16 cellular contexts compared by ENCODE assay signal in the genomic region with DNA sequence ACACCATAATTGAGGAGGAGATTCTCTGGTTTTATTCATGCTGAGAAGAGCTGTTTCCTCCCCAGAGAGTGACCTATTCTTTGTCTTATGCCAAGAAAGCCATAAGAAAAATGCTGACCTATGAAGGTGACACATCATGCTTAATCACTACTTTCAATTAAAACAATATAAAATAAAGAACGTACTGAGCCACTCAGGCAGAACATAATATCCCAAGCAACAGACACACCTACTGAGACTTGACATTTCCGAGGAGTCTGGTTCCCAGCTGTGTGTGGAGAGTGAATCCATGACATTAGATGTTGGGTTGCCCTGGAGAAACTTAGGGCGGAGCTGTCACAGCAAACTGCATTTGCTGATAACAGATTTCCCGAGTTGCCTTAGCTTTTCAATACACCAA.
A peak's percentile ranks its signal among the peaks of the same experiment; 100 is the strongest.
DNase-seq lines count a peak whose midpoint lies in the region; ATAC-seq, FAIRE-seq and TF ChIP-seq lines count a peak whose summit lies in the region.
"Had no signal": no experiment of that assay in that cellular context is flagged by ENCODE, and none has a peak within 500 bp of the region (broad histone marks: within the 10 kb centered on the region; RNA-seq: fewer than 3 reads in every experiment).

No MANE protein-coding gene starts in this region.

- FAIRE-seq in K562 (lab: Jason Lieb, UNC): peak; percentile 69

- peak; percentile 37; the same call in 1 of the 3 replicates for ATAC-seq in K562
- peak; percentile 62 to 94 for ATAC-seq in right cardiac atrium
- ATAC-seq in HG02763 (IDR thresholded peaks at IDR 0.05; ENCODE audit: unreplicated experiment): no peak
- ATAC-seq: activated CD4-positive, CD25-positive, alpha-beta regulatory T cell treated with anti-CD3 and anti-CD28 coated beads, Interleukin-2, amount 50 U/mL, for 24 hours had no signal

- 1 to 6% methylated on average over 4 of the region's 4 CpGs for WGBS in GM23248 (ENCODE audit: low coverage in 1 of 2, low lambda C conversion rate in 2 of 2, missing lambda C conversion rate in 2 of 2), 2 experiments
- WGBS in K562 (ENCODE audit: insufficient coverage, low coverage, missing lambda C conversion rate): 4% methylated on average over 4 of the region's 4 CpGs
- WGBS in right cardiac atrium: 41% methylated on average over 4 of the region's 4 CpGs

- H3K9me1 ChIP-seq in K562 (ENCODE audit: control insufficient read depth, insufficient read depth, low read length): no peaks in the 10 kb centered on the region

- no peak for TF ChIP-seq POLR2A in K562 (conservative IDR thresholded peaks at IDR 0.05)

- CTCF ChIA-PET in K562 (lab: Yijun Ruan, JAX; ENCODE audit: low intra/inter-chr PET ratio): no interaction called here

- H3K79me2 ChIP-seq in GM23248 (ENCODE audit: insufficient read depth) (no peaks in the 10 kb centered on the region), K562 (ENCODE audit: control insufficient read depth, insufficient read depth, low read length) (no peaks in the 10 kb centered on the region)

- no peaks in the 10 kb centered on the region for H3K9me2 ChIP-seq in GM23248 (ENCODE audit: insufficient read depth)

- peaks cover 11% of the 10 kb centered on the region; the same call in 1 of the 2 replicates for H3F3A ChIP-seq in GM23248 (ENCODE audit: insufficient read depth)

- TF ChIP-seq CTCF in K562 (IDR thresholded peaks at IDR 0.05 in 2 of 3, conservative IDR thresholded peaks at IDR 0.05 in 1 of 3; ENCODE audit: insufficient read depth in 2 of 3, low read depth in 1 of 3, low read length in 3 of 3): no peak

- no peak overlapping the region for H3K4me3 ChIP-seq in GM23248
- no peak overlapping the region for H3K4me3 ChIP-seq in K562
- no peak overlapping the region for H3K4me3 ChIP-seq in right cardiac atrium (ENCODE audit: low read length)
- H3K4me3 ChIP-seq: dorsolateral prefrontal cortex, SJSA1, suprapubic skin had no signal

- DNase-seq in A172 (ENCODE audit: low spot score) (peak; percentile 21), GM23248 (peak; percentile 64), K562 (ENCODE audit: extremely low read depth in 1 of 4, low spot score in 3 of 4) (peak in 2 of 4 experiments; percentile 35), right cardiac atrium (no peak), amniotic stem cell (lab: John Stamatoyannopoulos, UW) (no peak), NCI-H2081 treated with DMSO at 0.1 percent for 48 hours (lab: John Stamatoyannopoulos, UW) (no peak)
- DNase-seq: activated CD8-positive, alpha-beta memory T cell treated with anti-CD3 and anti-CD28 coated beads, Interleukin-2, amount 50 U/mL, for 4 hours; dorsolateral prefrontal cortex; kidney glomerular epithelial cell; NCI-H146; NCI-H510A; stimulated activated CD4-positive, alpha-beta T cell treated with anti-CD3 and anti-CD28 coated beads, Interleukin-2, amount 100 ng/mL, for 48 hours had no signal

- POLR2A ChIA-PET in K562 (lab: Yijun Ruan, JAX): interaction anchor here (0.6 to 0.8 kb wide), 4 partner anchors 10 to 672 kb away, joined by 3 to 4 read pairs (median 3); no protein-coding TSS in a partner anchor

- no peak overlapping the region for H2AFZ ChIP-seq in GM23248
- peak overlapping the region; percentile 68; the same call in 1 of the 2 replicates for H2AFZ ChIP-seq in K562 (ENCODE audit: low read depth, low read length)

- H3K27me3 ChIP-seq in GM23248 (replicated peaks; ENCODE audit: insufficient read depth) (peaks cover 36% of the 10 kb centered on the region), K562 (ENCODE audit: control insufficient read depth in 2 of 2, insufficient read depth in 2 of 2, low read length in 2 of 2) (no peaks in the 10 kb centered on the region; a peak in 1 of 5 replicates), right cardiac atrium (ENCODE audit: control insufficient read depth, insufficient read depth) (no peaks in the 10 kb centered on the region)
- H3K27me3 ChIP-seq: dorsolateral prefrontal cortex, SJSA1, suprapubic skin had no signal

- H3K4me2 ChIP-seq in GM23248 (ENCODE audit: unreplicated experiment) (no peak overlapping the region), K562 (ENCODE audit: insufficient read depth, low read length) (peak overlapping the region; percentile 55; the same call in 1 of the 2 replicates)

- no peak for TF ChIP-seq EP300 in K562 (IDR thresholded peaks at IDR 0.05; ENCODE audit: low read length)

- H3K36me3 ChIP-seq in GM23248 (ENCODE audit: low read depth) (no peaks in the 10 kb centered on the region), K562 (ENCODE audit: control insufficient read depth, insufficient read depth, low read length) (no peaks in the 10 kb centered on the region; the same call in 2 of the 3 replicates)
- H3K36me3 ChIP-seq: SJSA1, suprapubic skin had no signal

- H3K9me3 ChIP-seq in GM23248 (ENCODE audit: low read depth): no peaks in the 10 kb centered on the region
- no peaks in the 10 kb centered on the region for H3K9me3 ChIP-seq in K562 (replicated peaks; ENCODE audit: control insufficient read depth, insufficient read depth, low read depth, low read length)
- H3K9me3 ChIP-seq in right cardiac atrium (ENCODE audit: control insufficient read depth, low read length): no peaks in the 10 kb centered on the region
- H3K9me3 ChIP-seq: SJSA1, suprapubic skin had no signal

- in situ Hi-C loops in GM23248 (cut with MboI): loop anchor here (10.0 kb wide), 1 partner anchor 170 kb away; no protein-coding TSS in a partner anchor
- in situ Hi-C loops in K562 (cut with MboI): no loop called here

- H4K20me1 ChIP-seq in GM23248 (ENCODE audit: insufficient read depth) (no peaks in the 10 kb centered on the region), K562 (replicated peaks; ENCODE audit: control insufficient read depth, insufficient read depth, low read length) (no peaks in the 10 kb centered on the region)

- H3K27ac ChIP-seq in GM23248 (no peak overlapping the region), K562 (ENCODE audit: extremely low read depth, low read depth, low read length) (no peak overlapping the region), right cardiac atrium (ENCODE audit: low read length) (no peak overlapping the region)
- H3K27ac ChIP-seq: dorsolateral prefrontal cortex, SJSA1, suprapubic skin had no signal

- peaks cover 10% of the 10 kb centered on the region for H3K4me1 ChIP-seq in GM23248 (ENCODE audit: insufficient read depth)
- H3K4me1 ChIP-seq in K562 (replicated peaks in 1 of 2; ENCODE audit: control insufficient read depth in 2 of 2, insufficient read depth in 2 of 2, low read length in 2 of 2): peaks cover 0 to 5% of the 10 kb centered on the region in 2 experiments; a peak in 1 of 5 replicates
- H3K4me1 ChIP-seq in right cardiac atrium (ENCODE audit: control insufficient read depth, insufficient read depth, low read length): peaks cover 4% of the 10 kb centered on the region

- no TSS peak for BruUV-seq in K562 (replicated peaks; lab: Mats Ljungman, UMichigan)

- TF ChIP-seq RAD21 in K562 (CRISPR knock-in tag; conservative IDR thresholded peaks at IDR 0.05 in 1 of 2, IDR thresholded peaks at IDR 0.05 in 1 of 2): no peak

- H3K9ac ChIP-seq in GM23248 (no peak overlapping the region), K562 (ENCODE audit: insufficient read depth in 1 of 2, low read depth in 2 of 2, low read length in 2 of 2) (peak overlapping the region in 1 of 2 experiments; percentile 3; a peak in 1 of 4 replicates)

- intact Hi-C loops in K562 (cut with micrococcal nuclease): no loop called here
- intact Hi-C loops in right cardiac atrium (cut with DNase I): no loop called here

TF ChIP-seq in K562, 482 proteins besides CTCF, POLR2A, EP300 and RAD21:
- TF ChIP-seq MIER1 (IDR thresholded peaks at IDR 0.05; ENCODE audit: low read depth) (no peak), RFX1 (IDR thresholded peaks at IDR 0.05) (peak; percentile 25; the same call in 1 of the 2 replicates)

Comparison
In these comparisons a context has a peak if more than half of its experiments do, and no peak if none do; other contexts are left out.
1. DNase-seq: peak in A172 (single experiment) and GM23248 (single experiment); none in right cardiac atrium (0 of 3), amniotic stem cell (single experiment) and NCI-H2081 treated with DMSO at 0.1 percent for 48 hours (single experiment).